In genomic region chr6:31829633-31830492, GRCh38 we compare ENCODE assay signal across 8 cellular contexts. TPM values are rescaled to one million over a fixed set of nuclear protein-coding genes. Genes with fewer than 3 reads are reported as not detected.
DNase-seq lines count a peak whose midpoint lies in the region; ATAC-seq lines count a peak whose summit lies in the region.

No MANE protein-coding gene starts in this region.

- peak overlapping the region; percentile 84 for H3K4me3 ChIP-seq in adipocyte (ENCODE audit: low read length)
- H3K4me3 ChIP-seq in iPS-15b (ENCODE audit: low read depth, low read length) = peak overlapping the region; percentile 53
- H3K4me3 ChIP-seq in skeletal muscle satellite cell (ENCODE audit: low read length) = peak overlapping the region; percentile 71

- peak overlapping the region; percentile 87 for H3K9ac ChIP-seq in adipocyte (ENCODE audit: low read length)
- H3K9ac ChIP-seq in iPS-15b (ENCODE audit: low read depth, low read length) = no peak overlapping the region
- peak overlapping the region; percentile 78 for H3K9ac ChIP-seq in skeletal muscle satellite cell (ENCODE audit: low read depth, low read length)

- H3K9me3 ChIP-seq in adipocyte (ENCODE audit: control insufficient read depth, low read length) = no peaks in the 10 kb centered on the region
- no peaks in the 10 kb centered on the region for H3K9me3 ChIP-seq in iPS-15b (ENCODE audit: control insufficient read depth, insufficient read depth, low read length)
- H3K9me3 ChIP-seq in skeletal muscle satellite cell (replicated peaks; ENCODE audit: low read length) = no peaks in the 10 kb centered on the region

- H3K27me3 ChIP-seq in adipocyte (replicated peaks; ENCODE audit: control insufficient read depth, insufficient read depth, low read length) (no peaks in the 10 kb centered on the region), iPS-15b (ENCODE audit: control insufficient read depth, insufficient read depth, low read length) (no peaks in the 10 kb centered on the region), skeletal muscle satellite cell (ENCODE audit: control insufficient read depth, insufficient read depth, low read length) (no peaks in the 10 kb centered on the region)

- peak overlapping the region; percentile 79 for H3K4me2 ChIP-seq in skeletal muscle satellite cell (ENCODE audit: low read length)

- H3K4me1 ChIP-seq in adipocyte (ENCODE audit: control insufficient read depth, insufficient read depth, low read length) (peaks cover 19% of the 10 kb centered on the region), iPS-15b (ENCODE audit: control insufficient read depth, insufficient read depth, low read length) (no peaks in the 10 kb centered on the region), skeletal muscle satellite cell (ENCODE audit: control insufficient read depth, insufficient read depth, low read length) (peaks cover 23% of the 10 kb centered on the region)

- ATAC-seq in HG02884 (IDR thresholded peaks at IDR 0.05; ENCODE audit: unreplicated experiment) (no peak), GM21515 (IDR thresholded peaks at IDR 0.05; ENCODE audit: unreplicated experiment) (no peak)

- H3K36me3 ChIP-seq in adipocyte (ENCODE audit: control insufficient read depth, insufficient read depth, low read length, severe bottlenecking) (no peaks in the 10 kb centered on the region), iPS-15b (ENCODE audit: control insufficient read depth, insufficient read depth, low read length) (peaks cover 1% of the 10 kb centered on the region), skeletal muscle satellite cell (ENCODE audit: insufficient read depth, low read length) (no peaks in the 10 kb centered on the region)

- DNase-seq in stimulated activated naive CD4-positive, alpha-beta T cell (lab: John Stamatoyannopoulos, UW) = peak in 4 of 6 experiments; percentile 15 to 81 (median 58)
- DNase-seq in stimulated activated naive CD4-positive, alpha-beta T cell treated with Interleukin-2 at 50 U/mL for 16 hours (lab: John Stamatoyannopoulos, UW) = no peak
- peak; percentile 22 for DNase-seq in NCI-H2196 treated with DMSO at 0.1 percent for 48 hours (lab: John Stamatoyannopoulos, UW; ENCODE audit: unreplicated experiment)
- DNase-seq in adipocyte (ENCODE audit: low read depth) = peak; percentile 85

RNA-seq across cellular contexts. Expression of gene HSPA1B, which starts 2.3 kb away (rescaled TPM):
- total RNA-seq in skeletal muscle satellite cell (2012; rRNA removed) = 104 and 107 TPM in 2 replicates

RNA-seq across cellular contexts. Expression of gene HSPA1A, which starts 14.5 kb away (rescaled TPM):
- total RNA-seq in skeletal muscle satellite cell (2012; rRNA removed) = 42.2 and 44.6 TPM in 2 replicates

RNA-seq across cellular contexts. Expression of gene HSPA1L, which starts 14.8 kb away (rescaled TPM):
- 0.44 and 0.76 TPM in 2 replicates for total RNA-seq in skeletal muscle satellite cell (2012; rRNA removed)

RNA-seq across cellular contexts. Expression of gene LSM2, which starts 23.1 kb away (rescaled TPM):
- total RNA-seq in skeletal muscle satellite cell (2012; rRNA removed) = 46.1 and 49.7 TPM in 2 replicates

RNA-seq across cellular contexts. Expression of gene NEU1, which starts 32.8 kb away (rescaled TPM):
- 37.8 and 58.8 TPM in 2 replicates for total RNA-seq in skeletal muscle satellite cell (2012; rRNA removed)
